ENCODE assay signal across 30 cellular contexts in genomic region chr1:57536749-57537423, GRCh38.
"Had no signal": no experiment of that assay in that cellular context is flagged by ENCODE, and none has a peak within 500 bp of the region (broad histone marks: within the 10 kb centered on the region; RNA-seq: fewer than 3 reads in every experiment).

No MANE protein-coding gene starts in this region.

- DNase-seq: activated B cell treated with CpG ODN at 0.5 μM for 24 hours; activated CD4-positive, alpha-beta memory T cell treated with anti-CD3 and anti-CD28 coated beads for 36 hours; activated CD4-positive, alpha-beta T cell treated with anti-CD3 and anti-CD28 coated beads, Interleukin-2, amount 10 ng/mL, durations not matched to agents 24 days and 14 days; activated CD8-positive, alpha-beta memory T cell treated with anti-CD3 and anti-CD28 coated beads, Interleukin-2, amount 50 U/mL, for 48 hours; activated gamma-delta T cell; activated naive CD4-positive, alpha-beta T cell; activated naive CD4-positive, alpha-beta T cell treated with anti-CD3 and anti-CD28 coated beads, Interleukin-2, amount 10 ng/mL, durations not matched to agents 7 days and 5 days; activated naive CD8-positive, alpha-beta T cell treated with anti-CD3 and anti-CD28 coated beads, Interleukin-2, amount 10 ng/mL, durations not matched to agents 7 days and 5 days; activated T-cell treated with anti-CD3 and anti-CD28 coated beads for 4 hours; activated T-cell treated with anti-CD3 and anti-CD28 coated beads, Interleukin-2, amount 50 U/mL, for 24 hours; activated T-cell treated with anti-CD3 and anti-CD28 coated beads, Interleukin-2, amount 50 U/mL, for 72 hours; brain microvascular endothelial cell; dorsolateral prefrontal cortex; effector memory CD4-positive, alpha-beta T cell; endodermal cell; esophagus squamous epithelium; foreskin melanocyte; head of caudate nucleus; T-helper 1 cell; T-helper 17 cell; T1000; WERI-Rb-1 had no signal

- H3K27ac ChIP-seq: ascending aorta, brain microvascular endothelial cell, coronary artery, dorsolateral prefrontal cortex, epithelial cell of prostate, esophagus squamous epithelium, WERI-Rb-1 had no signal

- H3K9me3 Mint-ChIP-seq: activated B cell treated with CpG ODN at 0.5 μM for 24 hours; activated CD4-positive, alpha-beta T cell treated with anti-CD3 and anti-CD28 coated beads, Interleukin-2, amount 10 ng/mL, durations not matched to agents 24 days and 14 days; activated naive CD4-positive, alpha-beta T cell treated with anti-CD3 and anti-CD28 coated beads, Interleukin-2, amount 10 ng/mL, durations not matched to agents 7 days and 5 days; activated naive CD8-positive, alpha-beta T cell treated with anti-CD3 and anti-CD28 coated beads, Interleukin-2, amount 10 ng/mL, durations not matched to agents 7 days and 5 days; activated T-cell treated with anti-CD3 and anti-CD28 coated beads, Interleukin-2, amount 50 U/mL, for 72 hours had no signal

- H3K27me3 ChIP-seq: ascending aorta, brain microvascular endothelial cell, dorsolateral prefrontal cortex, esophagus squamous epithelium had no signal

- ATAC-seq: activated CD4-positive, CD25-positive, alpha-beta regulatory T cell treated with anti-CD3 and anti-CD28 coated beads, Interleukin-2, amount 50 U/mL, for 24 hours; activated naive CD4-positive, alpha-beta T cell treated with anti-CD3 and anti-CD28 coated beads, Interleukin-2, amount 50 U/mL, for 72 hours; activated T-cell treated with anti-CD3 and anti-CD28 coated beads, Interleukin-2, amount 50 U/mL, for 72 hours; T-helper 17 cell had no signal

- H3K9me3 ChIP-seq: ascending aorta, esophagus squamous epithelium had no signal

- H3K27ac Mint-ChIP-seq: activated B cell treated with CpG ODN at 0.5 μM for 24 hours; activated CD4-positive, alpha-beta memory T cell treated with anti-CD3 and anti-CD28 coated beads for 36 hours; activated CD4-positive, alpha-beta T cell treated with anti-CD3 and anti-CD28 coated beads, Interleukin-2, amount 10 ng/mL, durations not matched to agents 24 days and 14 days; activated naive CD4-positive, alpha-beta T cell treated with anti-CD3 and anti-CD28 coated beads, Interleukin-2, amount 10 ng/mL, durations not matched to agents 7 days and 5 days; activated naive CD4-positive, alpha-beta T cell treated with anti-CD3 and anti-CD28 coated beads, Interleukin-2, amount 50 U/mL, for 72 hours; activated naive CD8-positive, alpha-beta T cell treated with anti-CD3 and anti-CD28 coated beads, Interleukin-2, amount 10 ng/mL, durations not matched to agents 7 days and 5 days; activated T-cell treated with anti-CD3 and anti-CD28 coated beads, Interleukin-2, amount 50 U/mL, for 24 hours; activated T-cell treated with anti-CD3 and anti-CD28 coated beads, Interleukin-2, amount 50 U/mL, for 72 hours; dendritic cell treated with granulocyte-macrophage colony-stimulating factor and Interleukin-4, amounts not matched to agents 40 ng/mL and 50 ng/mL, for 4 days; endodermal cell; T-helper 17 cell; T-helper 2 cell treated with Interferon-gamma antibody and Interleukin-4, amounts not matched to agents 5 μg/mL and 100 μg/mL, for 36 hours had no signal

- H3K4me3 ChIP-seq: ascending aorta, coronary artery, dorsolateral prefrontal cortex, esophagus squamous epithelium had no signal

- H3K4me1 Mint-ChIP-seq: activated B cell treated with CpG ODN at 0.5 μM for 24 hours; activated CD4-positive, alpha-beta T cell treated with anti-CD3 and anti-CD28 coated beads, Interleukin-2, amount 10 ng/mL, durations not matched to agents 24 days and 14 days; activated naive CD4-positive, alpha-beta T cell treated with anti-CD3 and anti-CD28 coated beads, Interleukin-2, amount 10 ng/mL, durations not matched to agents 7 days and 5 days; activated naive CD8-positive, alpha-beta T cell treated with anti-CD3 and anti-CD28 coated beads, Interleukin-2, amount 10 ng/mL, durations not matched to agents 7 days and 5 days; central memory CD8-positive, alpha-beta T cell; T-helper 17 cell had no signal

- H3K36me3 Mint-ChIP-seq: activated CD4-positive, alpha-beta memory T cell treated with anti-CD3 and anti-CD28 coated beads for 36 hours; activated naive CD4-positive, alpha-beta T cell treated with anti-CD3 and anti-CD28 coated beads, Interleukin-2, amount 10 ng/mL, durations not matched to agents 7 days and 5 days; activated naive CD4-positive, alpha-beta T cell treated with anti-CD3 and anti-CD28 coated beads, Interleukin-2, amount 50 U/mL, for 72 hours; activated naive CD8-positive, alpha-beta T cell treated with anti-CD3 and anti-CD28 coated beads, Interleukin-2, amount 10 ng/mL, durations not matched to agents 7 days and 5 days had no signal

- H3K36me3 ChIP-seq: ascending aorta, brain microvascular endothelial cell, esophagus squamous epithelium, WERI-Rb-1 had no signal

- H3K4me3 Mint-ChIP-seq: activated B cell treated with CpG ODN at 0.5 μM for 24 hours; activated CD4-positive, alpha-beta memory T cell treated with anti-CD3 and anti-CD28 coated beads for 36 hours; activated CD4-positive, alpha-beta T cell treated with anti-CD3 and anti-CD28 coated beads, Interleukin-2, amount 10 ng/mL, durations not matched to agents 24 days and 14 days; activated naive CD4-positive, alpha-beta T cell treated with anti-CD3 and anti-CD28 coated beads, Interleukin-2, amount 10 ng/mL, durations not matched to agents 7 days and 5 days; activated naive CD8-positive, alpha-beta T cell treated with anti-CD3 and anti-CD28 coated beads, Interleukin-2, amount 10 ng/mL, durations not matched to agents 7 days and 5 days; activated T-cell treated with anti-CD3 and anti-CD28 coated beads, Interleukin-2, amount 50 U/mL, for 24 hours; activated T-cell treated with anti-CD3 and anti-CD28 coated beads, Interleukin-2, amount 50 U/mL, for 72 hours; central memory CD8-positive, alpha-beta T cell; dendritic cell treated with granulocyte-macrophage colony-stimulating factor and Interleukin-4, amounts not matched to agents 40 ng/mL and 50 ng/mL, for 4 days; endodermal cell; T-helper 17 cell; T-helper 2 cell treated with Interferon-gamma antibody and Interleukin-4, amounts not matched to agents 5 μg/mL and 100 μg/mL, for 36 hours had no signal

- H3K27me3 Mint-ChIP-seq: activated B cell treated with CpG ODN at 0.5 μM for 24 hours; activated CD4-positive, alpha-beta memory T cell treated with anti-CD3 and anti-CD28 coated beads for 36 hours; activated CD4-positive, alpha-beta T cell treated with anti-CD3 and anti-CD28 coated beads, Interleukin-2, amount 10 ng/mL, durations not matched to agents 24 days and 14 days; activated naive CD4-positive, alpha-beta T cell treated with anti-CD3 and anti-CD28 coated beads, Interleukin-2, amount 10 ng/mL, durations not matched to agents 7 days and 5 days; activated naive CD8-positive, alpha-beta T cell treated with anti-CD3 and anti-CD28 coated beads, Interleukin-2, amount 10 ng/mL, durations not matched to agents 7 days and 5 days; central memory CD8-positive, alpha-beta T cell; dendritic cell treated with granulocyte-macrophage colony-stimulating factor and Interleukin-4, amounts not matched to agents 40 ng/mL and 50 ng/mL, for 4 days had no signal

- H3K4me1 ChIP-seq: ascending aorta, esophagus squamous epithelium had no signal
